ENCODE assay signal across 8 cellular contexts in genomic region chr20:32332614-32333013, GRCh38. TPM values are rescaled to one million over a fixed set of nuclear protein-coding genes. Genes with fewer than 3 reads are reported as not detected.
A peak's percentile ranks its signal among the peaks of the same experiment; 100 is the strongest.
DNase-seq lines count a peak whose midpoint lies in the region; ATAC-seq, FAIRE-seq and TF ChIP-seq lines count a peak whose summit lies in the region.

No MANE protein-coding gene starts in this region.

- DNase-seq in CD8-positive, alpha-beta memory T cell: no peak
- peak; percentile 34 for DNase-seq in activated CD4-positive, alpha-beta memory T cell treated with anti-CD3 and anti-CD28 coated beads for 36 hours
- DNase-seq in kidney (peak; percentile 87), nucleus accumbens (lab: John Stamatoyannopoulos, UW) (no peak), progenitor cell of endocrine pancreas (ENCODE audit: low spot score, unreplicated experiment) (no peak)

- H3K36me3 ChIP-seq in CD8-positive, alpha-beta memory T cell (ENCODE audit: insufficient read depth, low read length): peaks cover 6% of the 10 kb centered on the region
- peaks cover 0 to 13% of the 10 kb centered on the region in 2 donors for H3K36me3 ChIP-seq in kidney (ENCODE audit: control insufficient read depth in 1 of 2, insufficient read depth in 2 of 2, low read length in 2 of 2)

- peaks cover 21% of the 10 kb centered on the region for H3K4me1 ChIP-seq in CD8-positive, alpha-beta memory T cell (ENCODE audit: insufficient read depth, low read length)
- peaks cover 21 to 24% of the 10 kb centered on the region in 2 donors for H3K4me1 ChIP-seq in kidney (ENCODE audit: control insufficient read depth in 1 of 2, insufficient read depth in 1 of 2, low read depth in 1 of 2, low read length in 2 of 2)

- H3K27ac ChIP-seq in CD8-positive, alpha-beta memory T cell (ENCODE audit: low read depth, low read length): no peak overlapping the region
- H3K27ac ChIP-seq in kidney (ENCODE audit: low read depth in 2 of 2, low read length in 2 of 2): peak overlapping the region in 1 of 2 donors; percentile 0

- no peaks in the 10 kb centered on the region for H3K27me3 ChIP-seq in CD8-positive, alpha-beta memory T cell (ENCODE audit: insufficient read depth, low read length, poor library complexity, severe bottlenecking)

- intact Hi-C loops in activated CD4-positive, alpha-beta memory T cell treated with anti-CD3 and anti-CD28 coated beads for 36 hours (cut with micrococcal nuclease): loop anchor here (1.0 to 5.0 kb wide), 8 partner anchors 23 to 128 kb away; no protein-coding TSS in a partner anchor
- intact Hi-C loops in kidney (cut with DNase I): no loop called here

- no peaks in the 10 kb centered on the region for H3K27me3 Mint-ChIP-seq in CD8-positive, alpha-beta memory T cell
- H3K27me3 Mint-ChIP-seq in activated CD4-positive, alpha-beta memory T cell treated with anti-CD3 and anti-CD28 coated beads for 36 hours: no peaks in the 10 kb centered on the region
- no peaks in the 10 kb centered on the region for H3K27me3 Mint-ChIP-seq in progenitor cell of endocrine pancreas

- ATAC-seq in GM21825 (IDR thresholded peaks at IDR 0.05; ENCODE audit: unreplicated experiment) (peak; percentile 2), GM21528 (IDR thresholded peaks at IDR 0.05; ENCODE audit: low FRiP score, unreplicated experiment) (no peak), HG03159 (IDR thresholded peaks at IDR 0.05; ENCODE audit: unreplicated experiment) (no peak)

- H3K27ac Mint-ChIP-seq in CD8-positive, alpha-beta memory T cell: peak overlapping the region in 7 of 8 donors; percentile 21 to 99 (median 83)
- H3K27ac Mint-ChIP-seq in activated CD4-positive, alpha-beta memory T cell treated with anti-CD3 and anti-CD28 coated beads for 36 hours: peak overlapping the region; percentile 92
- H3K27ac Mint-ChIP-seq in progenitor cell of endocrine pancreas: no peak overlapping the region

- CTCF ChIA-PET in CD8-positive, alpha-beta memory T cell (lab: Charles Lee): no interaction called here
- CTCF ChIA-PET in activated CD4-positive, alpha-beta memory T cell treated with anti-CD3 and anti-CD28 coated beads for 36 hours (lab: Charles Lee): interaction anchor here (0.8 to 2.7 kb wide), 4 partner anchors 22 to 53 kb away, joined by 3 to 13 read pairs (median 4); no protein-coding TSS in a partner anchor

- H3K4me3 Mint-ChIP-seq in CD8-positive, alpha-beta memory T cell: no peak overlapping the region
- peak overlapping the region; percentile 10 for H3K4me3 Mint-ChIP-seq in activated CD4-positive, alpha-beta memory T cell treated with anti-CD3 and anti-CD28 coated beads for 36 hours
- no peak overlapping the region for H3K4me3 Mint-ChIP-seq in progenitor cell of endocrine pancreas (ENCODE audit: low read depth)

- H3K4me3 ChIP-seq in CD8-positive, alpha-beta memory T cell (ENCODE audit: low read length): no peak overlapping the region
- no peak overlapping the region for H3K4me3 ChIP-seq in kidney (ENCODE audit: low read length in 2 of 2)

- FAIRE-seq in kidney (lab: Jason Lieb, UNC): no peak

- POLR2A ChIA-PET in CD8-positive, alpha-beta memory T cell (lab: Charles Lee): no interaction called here
- POLR2A ChIA-PET in activated CD4-positive, alpha-beta memory T cell treated with anti-CD3 and anti-CD28 coated beads for 36 hours (lab: Charles Lee): interaction anchor here (0.5 to 3.3 kb wide), 11 partner anchors 13 to 129 kb away, joined by 3 to 39 read pairs (median 4); partner anchors contain the start of genes ASXL1 and KIF3B

- H3K36me3 Mint-ChIP-seq in CD8-positive, alpha-beta memory T cell: peaks cover 4 to 39% (median 5%) of the 10 kb centered on the region in 3 donors
- peaks cover 58% of the 10 kb centered on the region for H3K36me3 Mint-ChIP-seq in activated CD4-positive, alpha-beta memory T cell treated with anti-CD3 and anti-CD28 coated beads for 36 hours
- H3K36me3 Mint-ChIP-seq in progenitor cell of endocrine pancreas (ENCODE audit: insufficient read depth): peaks cover 22% of the 10 kb centered on the region

- H3K9me3 Mint-ChIP-seq in CD8-positive, alpha-beta memory T cell: no peaks in the 10 kb centered on the region
- H3K9me3 Mint-ChIP-seq in activated CD4-positive, alpha-beta memory T cell treated with anti-CD3 and anti-CD28 coated beads for 36 hours: no peaks in the 10 kb centered on the region
- H3K9me3 Mint-ChIP-seq in progenitor cell of endocrine pancreas (ENCODE audit: low read depth): no peaks in the 10 kb centered on the region

- TF ChIP-seq CTCF in kidney (IDR thresholded peaks at IDR 0.05; ENCODE audit: borderline replicate concordance, extremely low read depth, insufficient read depth) (no peak), progenitor cell of endocrine pancreas (IDR thresholded peaks at IDR 0.05; ENCODE audit: unreplicated experiment) (no peak)

- H3K4me1 Mint-ChIP-seq in CD8-positive, alpha-beta memory T cell: peaks cover 28 to 37% (median 34%) of the 10 kb centered on the region in 3 donors
- H3K4me1 Mint-ChIP-seq in activated CD4-positive, alpha-beta memory T cell treated with anti-CD3 and anti-CD28 coated beads for 36 hours (ENCODE audit: low read depth): peaks cover 57% of the 10 kb centered on the region
- H3K4me1 Mint-ChIP-seq in progenitor cell of endocrine pancreas (ENCODE audit: low read depth): peaks cover 5% of the 10 kb centered on the region

- no peak overlapping the region for H3K9ac ChIP-seq in kidney (ENCODE audit: low read length in 2 of 2)

- H3K9me3 ChIP-seq in CD8-positive, alpha-beta memory T cell (ENCODE audit: low read length): no peaks in the 10 kb centered on the region
- no peaks in the 10 kb centered on the region for H3K9me3 ChIP-seq in kidney (ENCODE audit: control insufficient read depth in 1 of 2, low read length in 2 of 2)

RNA-seq across cellular contexts. Expression of gene ASXL1, which starts 25.5 kb away (rescaled TPM):
- 100 to 1,000 TPM; 131 to 133 TPM for total RNA-seq in CD8-positive, alpha-beta memory T cell
- polyA plus RNA-seq in CD8-positive, alpha-beta memory T cell: 19.8 TPM
- total RNA-seq in activated CD4-positive, alpha-beta memory T cell treated with anti-CD3 and anti-CD28 coated beads for 36 hours: 100 to 1,000 TPM; 141 to 147 TPM
- total RNA-seq in kidney (71.1 TPM), progenitor cell of endocrine pancreas (189 and 201 TPM in 2 replicates)
- 16.2 TPM for polyA plus RNA-seq in kidney (ENCODE audit: insufficient read depth, low read depth, low replicate concordance)

RNA-seq across cellular contexts. Expression of gene KIF3B, which starts 55.2 kb away (rescaled TPM):
- total RNA-seq in CD8-positive, alpha-beta memory T cell: 10 to 100 TPM; 61.0 to 61.6 TPM
- 5.7 TPM for polyA plus RNA-seq in CD8-positive, alpha-beta memory T cell
- 10 to 100 TPM; 38.9 to 39.4 TPM for total RNA-seq in activated CD4-positive, alpha-beta memory T cell treated with anti-CD3 and anti-CD28 coated beads for 36 hours
- 62.2 TPM for total RNA-seq in kidney
- 31.6 TPM for polyA plus RNA-seq in kidney (ENCODE audit: insufficient read depth, low read depth, low replicate concordance)
- 60.2 and 61.6 TPM in 2 replicates for total RNA-seq in progenitor cell of endocrine pancreas

Comparison
In these comparisons a context has a peak if more than half of its experiments do, and no peak if none do; other contexts are left out.
1. DNase-seq: peak in activated CD4-positive, alpha-beta memory T cell treated with anti-CD3 and anti-CD28 coated beads for 36 hours (single experiment) and kidney (single experiment); none in CD8-positive, alpha-beta memory T cell (0 of 5), nucleus accumbens (0 of 56) and progenitor cell of endocrine pancreas (single experiment).